Comparison of ENCODE assay signal across 1 cellular context in the genomic region with DNA sequence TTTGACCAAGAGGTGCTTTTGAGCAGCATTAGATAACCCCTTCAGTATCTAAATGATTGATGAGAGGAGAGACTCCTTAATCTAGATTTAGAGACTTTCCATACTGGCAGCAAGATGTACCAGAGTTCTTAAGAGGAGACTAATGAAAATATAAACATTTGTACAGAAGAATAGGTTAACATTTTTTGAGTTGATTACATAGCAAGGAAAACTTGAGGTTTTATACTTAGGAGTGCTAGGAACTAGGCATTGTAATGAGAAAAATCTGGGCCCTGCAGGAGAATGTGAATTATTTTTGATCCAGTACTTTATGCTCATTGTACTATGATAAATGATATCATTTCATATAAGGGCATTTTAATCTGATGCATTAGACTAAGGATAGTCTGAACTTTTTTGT.
TF ChIP-seq lines count a peak whose summit lies in the region.

No MANE protein-coding gene starts in this region.

TF ChIP-seq in IMR-90, 13 proteins besides CTCF, POLR2A, EP300 and RAD21 (continued from another document):
- no peak for TF ChIP-seq BHLHE40 (IDR thresholded peaks at IDR 0.05; ENCODE audit: low read depth, low read length)
